Comparison of ENCODE assay signal across 8 cellular contexts in the genomic region with DNA sequence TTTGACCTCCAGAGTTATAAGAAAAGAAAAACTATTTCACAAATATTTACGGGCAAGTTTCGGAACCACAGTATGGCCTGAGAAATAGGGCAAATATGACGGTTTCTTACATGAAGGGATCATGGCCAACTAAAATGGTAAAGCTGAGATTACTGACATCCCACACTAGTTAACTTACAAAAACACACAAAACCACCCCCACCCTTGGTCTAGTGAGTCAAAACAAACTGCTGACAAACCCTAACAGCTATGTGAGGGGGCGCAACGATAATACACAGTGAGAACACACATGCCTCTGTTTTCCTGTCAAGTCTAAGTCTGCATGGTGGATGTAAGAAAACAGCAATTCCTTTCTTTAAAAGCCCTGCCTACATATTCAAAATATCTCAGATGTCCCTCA. TPM values are rescaled to one million over a fixed set of nuclear protein-coding genes. Genes with fewer than 3 reads are reported as not detected.
DNase-seq lines count a peak whose midpoint lies in the region; TF ChIP-seq lines count a peak whose summit lies in the region.

No MANE protein-coding gene starts in this region.

- no peak overlapping the region for H2BK5ac ChIP-seq in H9 (ENCODE audit: insufficient read length, low read length)

- H3K27ac ChIP-seq in H9 (ENCODE audit: insufficient read length, low read depth, low read length) (no peak overlapping the region), dorsolateral prefrontal cortex (peak overlapping the region in 4 of 59 donors; percentile 10 to 77 (median 25))

- H3K4me1 Mint-ChIP-seq in H9 (peaks cover 12 to 26% of the 10 kb centered on the region in 2 experiments), Caco-2 (ENCODE audit: low read depth, unreplicated experiment) (peaks cover 13% of the 10 kb centered on the region)
- peaks cover 60% of the 10 kb centered on the region for H3K4me1 Mint-ChIP-seq in activated CD4-positive, alpha-beta T cell treated with anti-CD3 and anti-CD28 coated beads, Interleukin-2, amount 10 ng/mL, durations not matched to agents 24 days and 14 days

- H3K23me2 ChIP-seq in H9 (ENCODE audit: insufficient read length, low read depth, low read length, poor library complexity, severe bottlenecking) = no peaks in the 10 kb centered on the region

- H4K91ac ChIP-seq in H9 (ENCODE audit: insufficient read length, low read depth, low read length) = no peak overlapping the region

- BruUV-seq in Caco-2 (replicated peaks; lab: Mats Ljungman, UMichigan) = no TSS peak

- H3K79me1 ChIP-seq in H9 (ENCODE audit: insufficient read depth, low read depth, low read length, poor library complexity, severe bottlenecking) = no peaks in the 10 kb centered on the region

- no peaks in the 10 kb centered on the region for H3K79me2 ChIP-seq in H9 (ENCODE audit: insufficient read depth, low read length)

- no peak overlapping the region for H3T11ph ChIP-seq in H9 (ENCODE audit: low read length)

- no peak overlapping the region for H4K5ac ChIP-seq in H9 (ENCODE audit: insufficient read length, low read depth, low read length)

- H3K36me3 ChIP-seq in Caco-2 (ENCODE audit: control insufficient read depth, insufficient read depth, low read length) = no peaks in the 10 kb centered on the region; the same call in 1 of the 2 replicates

- H3K23ac ChIP-seq in H9 (ENCODE audit: insufficient read length, low read depth, low read length) = no peak overlapping the region

- H2AK5ac ChIP-seq in H9 (ENCODE audit: insufficient read length, low read length) = no peak overlapping the region

- peak; percentile 18 for TF ChIP-seq CTCF in GM13977 (IDR thresholded peaks at IDR 0.05; ENCODE audit: extremely low read depth, insufficient read depth, missing control alignments)
- no peak for TF ChIP-seq CTCF in H9 (conservative IDR thresholded peaks at IDR 0.05)
- no peak for TF ChIP-seq CTCF in dorsolateral prefrontal cortex (IDR thresholded peaks at IDR 0.05 in 54 of 56, conservative IDR thresholded peaks at IDR 0.05 in 2 of 56; ENCODE audit: low read depth in 1 of 56, partially characterized antibody in 56 of 56)
- no peak for TF ChIP-seq CTCF in Caco-2 (IDR thresholded peaks at IDR 0.05; ENCODE audit: insufficient read depth in 1 of 2, low read depth in 1 of 2, low read length in 1 of 2, severe bottlenecking in 1 of 2, unreplicated experiment in 1 of 2)

- H3K14ac ChIP-seq in H9 (ENCODE audit: insufficient read depth, low read length) = no peak overlapping the region

- H2BK120ac ChIP-seq in H9 (ENCODE audit: low read depth, low read length, poor library complexity, severe bottlenecking) = no peak overlapping the region

- no peak overlapping the region for H2AFZ ChIP-seq in H9 (ENCODE audit: low read length)

- DNase-seq in GM13977 (ENCODE audit: low spot score) (peak; percentile 34), H9 (no peak), islet precursor cell (peak; percentile 56), dorsolateral prefrontal cortex (no peak), cerebellum (ENCODE audit: low spot score) (no peak), NCI-H1694 (lab: John Stamatoyannopoulos, UW) (no peak), Caco-2 (no peak)
- peak; percentile 68 for DNase-seq in activated CD4-positive, alpha-beta T cell treated with anti-CD3 and anti-CD28 coated beads, Interleukin-2, amount 10 ng/mL, durations not matched to agents 24 days and 14 days

- H3K4ac ChIP-seq in H9 (ENCODE audit: low read depth, low read length) = no peak overlapping the region

- H3K56ac ChIP-seq in H9 (ENCODE audit: insufficient read length, low read depth, low read length) = no peak overlapping the region

- no peaks in the 10 kb centered on the region for H3K9me3 ChIP-seq in H9 (ENCODE audit: control insufficient read depth, low read depth, low read length)
- no peaks in the 10 kb centered on the region for H3K9me3 ChIP-seq in Caco-2

- intact Hi-C loops in activated CD4-positive, alpha-beta T cell treated with anti-CD3 and anti-CD28 coated beads, Interleukin-2, amount 10 ng/mL, durations not matched to agents 24 days and 14 days (cut with micrococcal nuclease) = loop anchor here (1.0 to 10.0 kb wide), 3 partner anchors 9 to 778 kb away; no protein-coding TSS in a partner anchor
- intact Hi-C loops in dorsolateral prefrontal cortex (cut with DNase I) (no loop called here), Caco-2 (cut with micrococcal nuclease; ENCODE audit: unreplicated experiment) (no loop called here)

- POLR2A ChIA-PET in Caco-2 (lab: Charles Lee) = no interaction called here

- H4K8ac ChIP-seq in H9 (replicated peaks; ENCODE audit: insufficient read length, low read depth, low read length) = no peak overlapping the region

- WGBS in H9 (ENCODE audit: extremely low coverage, insufficient read length, low lambda C conversion rate) = no CpG with 5 or more reads among the region's 5 CpGs

- no peak overlapping the region for H2BK20ac ChIP-seq in H9 (ENCODE audit: low read depth, low read length, poor library complexity, severe bottlenecking)

- no peak overlapping the region for H3K4me3 Mint-ChIP-seq in H9
- H3K4me3 Mint-ChIP-seq in activated CD4-positive, alpha-beta T cell treated with anti-CD3 and anti-CD28 coated beads, Interleukin-2, amount 10 ng/mL, durations not matched to agents 24 days and 14 days = peak overlapping the region; percentile 59
- no peak overlapping the region for H3K4me3 Mint-ChIP-seq in Caco-2 (ENCODE audit: unreplicated experiment)

- in situ Hi-C loops in GM13977 (cut with MboI; ENCODE audit: low pct_unique_long_range_greater_than_20kb, low sequenced_read_pairs, unreplicated experiment) = no loop called here

- no peak overlapping the region for H2BK12ac ChIP-seq in H9 (ENCODE audit: insufficient read length, low read depth, low read length)

- no peaks in the 10 kb centered on the region for H4K20me1 ChIP-seq in H9 (ENCODE audit: control insufficient read depth, insufficient read depth, insufficient read length)

- H3K27ac Mint-ChIP-seq in H9 = peak overlapping the region in 2 of 3 experiments; percentile 34 to 65; a peak in 1 of 7 replicates
- H3K27ac Mint-ChIP-seq in activated CD4-positive, alpha-beta T cell treated with anti-CD3 and anti-CD28 coated beads, Interleukin-2, amount 10 ng/mL, durations not matched to agents 24 days and 14 days = peak overlapping the region; percentile 90
- no peak overlapping the region for H3K27ac Mint-ChIP-seq in Caco-2 (ENCODE audit: unreplicated experiment)

- H3K4me3 ChIP-seq in dorsolateral prefrontal cortex (peak overlapping the region in 17 of 59 donors; percentile 1 to 36 (median 17)), Caco-2 (ENCODE audit: low read depth, low read length) (no peak overlapping the region)

- H3K9me3 Mint-ChIP-seq in H9 (no peaks in the 10 kb centered on the region), Caco-2 (ENCODE audit: unreplicated experiment) (no peaks in the 10 kb centered on the region)
- H3K9me3 Mint-ChIP-seq in activated CD4-positive, alpha-beta T cell treated with anti-CD3 and anti-CD28 coated beads, Interleukin-2, amount 10 ng/mL, durations not matched to agents 24 days and 14 days = no peaks in the 10 kb centered on the region

- H3K36me3 Mint-ChIP-seq in H9 (ENCODE audit: insufficient read depth in 1 of 3, low read depth in 3 of 3) (peaks cover 0 to 20% (median 2%) of the 10 kb centered on the region in 3 experiments; a peak in 3 of 7 replicates), Caco-2 (ENCODE audit: insufficient read depth, unreplicated experiment) (no peaks in the 10 kb centered on the region)
- H3K36me3 Mint-ChIP-seq in activated CD4-positive, alpha-beta T cell treated with anti-CD3 and anti-CD28 coated beads, Interleukin-2, amount 10 ng/mL, durations not matched to agents 24 days and 14 days (ENCODE audit: low read depth) = peaks cover 68% of the 10 kb centered on the region

- no peak overlapping the region for H3K9ac ChIP-seq in H9 (ENCODE audit: extremely low read depth, insufficient read length, low read length)

- H3K18ac ChIP-seq in H9 (ENCODE audit: insufficient read length, low read depth, low read length) = no peak overlapping the region

- H3K27me3 Mint-ChIP-seq in H9 (ENCODE audit: low read depth) (no peaks in the 10 kb centered on the region), Caco-2 (ENCODE audit: insufficient read depth, unreplicated experiment) (no peaks in the 10 kb centered on the region)
- no peaks in the 10 kb centered on the region for H3K27me3 Mint-ChIP-seq in activated CD4-positive, alpha-beta T cell treated with anti-CD3 and anti-CD28 coated beads, Interleukin-2, amount 10 ng/mL, durations not matched to agents 24 days and 14 days

- no peak overlapping the region for H3K4me2 ChIP-seq in H9 (ENCODE audit: insufficient read depth, insufficient read length, low read length)

- H2BK15ac ChIP-seq in H9 (ENCODE audit: low read depth, low read length) = no peak overlapping the region

- H3K4me1 ChIP-seq in H9 (ENCODE audit: insufficient read depth, low read length) (no peaks in the 10 kb centered on the region; the same call in 1 of the 2 replicates), Caco-2 (peaks cover 8% of the 10 kb centered on the region)

- H3K27me3 ChIP-seq in H9 (ENCODE audit: insufficient read depth, low read length) (no peaks in the 10 kb centered on the region), dorsolateral prefrontal cortex (no peaks in the 10 kb centered on the region), Caco-2 (replicated peaks; ENCODE audit: control insufficient read depth, insufficient read depth, low read length) (no peaks in the 10 kb centered on the region)

- CTCF ChIA-PET in Caco-2 (lab: Charles Lee) = no interaction called here

RNA-seq across cellular contexts. Expression of a gene that starts 32.3 kb away (rescaled TPM):
- total RNA-seq in H9 (2021) (22.4 and 25.7 TPM in 2 replicates), dorsolateral prefrontal cortex (10 to 100 TPM; 13.4 to 34.8 (median 20.8) TPM), cerebellum (68.4 TPM), Caco-2 (2022) (29.6 and 34.3 TPM in 2 replicates)
- total RNA-seq in activated CD4-positive, alpha-beta T cell treated with anti-CD3 and anti-CD28 coated beads, Interleukin-2, amount 10 ng/mL, durations not matched to agents 24 days and 14 days = 177 and 183 TPM in 2 replicates

Comparison
In these comparisons a context has a peak if more than half of its experiments do, and no peak if none do; other contexts are left out.
1. DNase-seq: peak in GM13977 (single experiment), activated CD4-positive, alpha-beta T cell treated with anti-CD3 and anti-CD28 coated beads, Interleukin-2, amount 10 ng/mL, durations not matched to agents 24 days and 14 days (single experiment) and islet precursor cell (single experiment); none in H9 (single experiment), dorsolateral prefrontal cortex (0 of 10), cerebellum (single experiment), NCI-H1694 (single experiment) and Caco-2 (0 of 2).